Comparison of ENCODE assay signal across 28 cellular contexts in genomic region chr14:94451091-94451751, GRCh38. TPM values are rescaled to one million over a fixed set of nuclear protein-coding genes. Genes with fewer than 3 reads are reported as not detected.
DNase-seq lines count a peak whose midpoint lies in the region.
"Had no signal": no experiment of that assay in that cellular context is flagged by ENCODE, and none has a peak within 500 bp of the region (broad histone marks: within the 10 kb centered on the region; RNA-seq: fewer than 3 reads in every experiment).

No MANE protein-coding gene starts in this region.

- H3K4me1 ChIP-seq in HAP-1, result peaks cover 17% of the 10 kb centered on the region
- H3K4me1 ChIP-seq in NT2/D1 (ENCODE audit: insufficient read depth, insufficient read length), result peaks cover 6% of the 10 kb centered on the region
- H3K4me1 ChIP-seq: gastrocnemius medialis, lower lobe of right lung, spleen, tibial nerve had no signal

- H3K4me3 ChIP-seq in HAP-1 (no peak overlapping the region), NT2/D1 (ENCODE audit: insufficient read length, low read depth) (no peak overlapping the region)
- H3K4me3 ChIP-seq: gastrocnemius medialis, lower lobe of right lung, MG63, ovary, spleen, tibial nerve had no signal

- peak; percentile 58 to 77 for DNase-seq in HAP-1 (ENCODE audit: low spot score in 2 of 2)
- DNase-seq in NT2/D1 (ENCODE audit: low read depth, low spot score), result peak; percentile 13
- DNase-seq in iPS DF 19.7 (ENCODE audit: low read depth, low spot score), result peak; percentile 40
- peak; percentile 17 for DNase-seq in retina
- no peak for DNase-seq in NCI-H1048 (lab: John Stamatoyannopoulos, UW)
- DNase-seq in AG08395 (ENCODE audit: low spot score), result no peak
- no peak for DNase-seq in dermis blood vessel endothelial cell
- DNase-seq: activated CD4-positive, alpha-beta T cell treated with anti-CD3 and anti-CD28 coated beads for 48 hours; activated CD8-positive, alpha-beta memory T cell treated with anti-CD3 and anti-CD28 coated beads for 24 hours; activated gamma-delta T cell treated with Interleukin-2 at 50 U/mL for 16 hours; activated T-cell treated with anti-CD3 and anti-CD28 coated beads, Interleukin-2, amount 50 U/mL, for 1 hour; caudate nucleus; cortex of kidney; DMS79 treated with DMSO at 0.1 percent for 48 hours; gastrocnemius medialis; hippocampal formation; kidney; lower lobe of right lung; MG63; natural killer cell; NCI-H1417 treated with DMSO at 0.1 percent for 48 hours; NCI-H2107; NCI-H446 treated with DMSO at 0.1 percent for 48 hours; ovary; spleen had no signal

- H3K9ac ChIP-seq in NT2/D1 (ENCODE audit: insufficient read length, low read depth), result no peak overlapping the region

- H3K9me3 ChIP-seq in HAP-1, result no peaks in the 10 kb centered on the region
- no peaks in the 10 kb centered on the region for H3K9me3 ChIP-seq in NT2/D1 (ENCODE audit: insufficient read depth, low read length)
- H3K9me3 ChIP-seq: Caco-2, gastrocnemius medialis, lower lobe of right lung, MG63, ovary had no signal

- in situ Hi-C loops in HAP-1 (cut with MboI; ENCODE audit: low sequenced_read_pairs), result no loop called here

- H3K27me3 ChIP-seq in HAP-1 (ENCODE audit: low read depth) (no peaks in the 10 kb centered on the region), NT2/D1 (ENCODE audit: insufficient read depth, insufficient read length) (no peaks in the 10 kb centered on the region)
- H3K27me3 ChIP-seq: MG63, ovary, tibial nerve had no signal

- H3K36me3 ChIP-seq in HAP-1 (replicated peaks) (no peaks in the 10 kb centered on the region), NT2/D1 (ENCODE audit: insufficient read depth, insufficient read length, low read length) (no peaks in the 10 kb centered on the region)
- H3K36me3 ChIP-seq: gastrocnemius medialis, lower lobe of right lung, MG63, ovary, spleen, tibial nerve had no signal

RNA-seq across cellular contexts. Expression of gene SERPINA11, which starts 1.4 kb away (rescaled TPM):
- total RNA-seq in dermis blood vessel endothelial cell, result not detected in 2 replicates
- total RNA-seq: kidney, lower lobe of right lung, mononuclear cell, natural killer cell, ovary, spleen, tibial nerve had no signal

RNA-seq across cellular contexts. Expression of gene SERPINA9, which starts 24.8 kb away (rescaled TPM):
- not detected in 2 replicates for total RNA-seq in dermis blood vessel endothelial cell
- total RNA-seq: Caco-2, gastrocnemius medialis, kidney, lower lobe of right lung, mononuclear cell, natural killer cell, ovary, spleen, tibial nerve had no signal

RNA-seq across cellular contexts. Expression of gene SERPINA12, which starts 58.0 kb away (rescaled TPM):
- total RNA-seq in dermis blood vessel endothelial cell, result not detected in 2 replicates
- total RNA-seq: Caco-2, gastrocnemius medialis, kidney, lower lobe of right lung, mononuclear cell, natural killer cell, ovary, spleen, tibial nerve had no signal

Comparison
In these comparisons a context has a peak if more than half of its experiments do, and no peak if none do; other contexts are left out.
1. DNase-seq: peak in HAP-1 (2 of 2), NT2/D1 (single experiment), iPS DF 19.7 (single experiment) and retina (single experiment); none in NCI-H1048 (single experiment), AG08395 (single experiment) and dermis blood vessel endothelial cell (single experiment).